ENCODE assay signal across 14 cellular contexts in genomic region chr13:34044660-34045080, GRCh38.
DNase-seq lines count a peak whose midpoint lies in the region; ATAC-seq and TF ChIP-seq lines count a peak whose summit lies in the region.
"Had no signal": no experiment of that assay in that cellular context is flagged by ENCODE, and none has a peak within 500 bp of the region (broad histone marks: within the 10 kb centered on the region; RNA-seq: fewer than 3 reads in every experiment).

No MANE protein-coding gene starts in this region.

- H3K27me3 Mint-ChIP-seq in Calu3 (ENCODE audit: unreplicated experiment) = no peaks in the 10 kb centered on the region

- no TSS peak for BruUV-seq in Calu3 (replicated peaks; lab: Mats Ljungman, UMichigan)

- H3K9me3 Mint-ChIP-seq in Calu3 (ENCODE audit: low read depth, unreplicated experiment) = peaks cover 3% of the 10 kb centered on the region
- H3K9me3 Mint-ChIP-seq: activated naive CD4-positive, alpha-beta T cell treated with anti-CD3 and anti-CD28 coated beads for 36 hours; neural progenitor cell had no signal

- ATAC-seq in Right ventricle myocardium inferior = no peak

- in situ Hi-C loops in brain microvascular endothelial cell (cut with HindIII; ENCODE audit: low pct_ligation_motif_present, low sequenced_read_pairs) = no loop called here

- CTCF ChIA-PET in Calu3 (lab: Charles Lee) = no interaction called here

- peak overlapping the region; percentile 50 for H3K27ac ChIP-seq in brain microvascular endothelial cell
- H3K27ac ChIP-seq: neural progenitor cell had no signal

- no peak overlapping the region for H3K4me3 ChIP-seq in brain microvascular endothelial cell (ENCODE audit: low read depth, low read length)
- H3K4me3 ChIP-seq: neural progenitor cell had no signal

- peaks cover 4% of the 10 kb centered on the region for H3K36me3 Mint-ChIP-seq in Calu3 (ENCODE audit: insufficient read depth, unreplicated experiment)
- H3K36me3 Mint-ChIP-seq: IgD-negative memory B cell, neural progenitor cell had no signal

- no peaks in the 10 kb centered on the region for H3K27me3 ChIP-seq in brain microvascular endothelial cell (replicated peaks)
- H3K27me3 ChIP-seq: neural progenitor cell had no signal

- intact Hi-C loops in Calu3 (cut with micrococcal nuclease; ENCODE audit: unreplicated experiment) (no loop called here), Right ventricle myocardium inferior (cut with DNase I) (no loop called here)

- DNase-seq in Calu3 = peak; percentile 14
- DNase-seq in M059J (ENCODE audit: low read depth) = peak; percentile 99
- peak; percentile 57 for DNase-seq in brain microvascular endothelial cell
- peak; percentile 70 for DNase-seq in kidney tubule cell (ENCODE audit: low spot score)
- no peak for DNase-seq in iPS-NIHi11 (ENCODE audit: low spot score)
- no peak for DNase-seq in inferior parietal cortex (ENCODE audit: extremely low spot score)
- DNase-seq in NCI-H2227 treated with DMSO at 0.1 percent for 48 hours (lab: John Stamatoyannopoulos, UW) = no peak
- DNase-seq in Right ventricle myocardium inferior (ENCODE audit: missing footprints) = no peak
- DNase-seq: activated CD4-positive, alpha-beta T cell treated with anti-CD3 and anti-CD28 coated beads, Interleukin-2, amount 50 U/mL, for 1 hour; activated naive CD4-positive, alpha-beta T cell treated with anti-CD3 and anti-CD28 coated beads for 36 hours; effector CD8-positive, alpha-beta T cell; NCI-H2081 treated with DMSO at 0.1 percent for 48 hours had no signal

- H3K4me1 Mint-ChIP-seq in Calu3 (ENCODE audit: low read depth, unreplicated experiment) = peaks cover 24% of the 10 kb centered on the region
- H3K4me1 Mint-ChIP-seq: IgD-negative memory B cell, neural progenitor cell had no signal

- H3K4me3 Mint-ChIP-seq in Calu3 (ENCODE audit: low read depth, unreplicated experiment) = no peak overlapping the region
- H3K4me3 Mint-ChIP-seq: activated naive CD4-positive, alpha-beta T cell treated with anti-CD3 and anti-CD28 coated beads for 36 hours; IgD-negative memory B cell; neural progenitor cell had no signal

- no peak for TF ChIP-seq CTCF in Calu3 (IDR thresholded peaks at IDR 0.05; ENCODE audit: unreplicated experiment)
- no peak for TF ChIP-seq CTCF in brain microvascular endothelial cell (IDR thresholded peaks at IDR 0.05; ENCODE audit: low read depth, low read length, missing control alignments)

- H3K27ac Mint-ChIP-seq in Calu3 (ENCODE audit: unreplicated experiment) = peak overlapping the region; percentile 79
- H3K27ac Mint-ChIP-seq: activated naive CD4-positive, alpha-beta T cell treated with anti-CD3 and anti-CD28 coated beads for 36 hours; neural progenitor cell had no signal

- H3K36me3 ChIP-seq in brain microvascular endothelial cell (replicated peaks) = no peaks in the 10 kb centered on the region
- H3K36me3 ChIP-seq: neural progenitor cell had no signal

Comparison
In these comparisons a context has a peak if more than half of its experiments do, and no peak if none do; other contexts are left out.
1. DNase-seq: peak in Calu3 (single experiment), M059J (single experiment), brain microvascular endothelial cell (single experiment) and kidney tubule cell (single experiment); none in iPS-NIHi11 (single experiment), inferior parietal cortex (single experiment), NCI-H2227 treated with DMSO at 0.1 percent for 48 hours (single experiment) and Right ventricle myocardium inferior (single experiment).